25 cellular contexts compared by ENCODE assay signal in the genomic region with DNA sequence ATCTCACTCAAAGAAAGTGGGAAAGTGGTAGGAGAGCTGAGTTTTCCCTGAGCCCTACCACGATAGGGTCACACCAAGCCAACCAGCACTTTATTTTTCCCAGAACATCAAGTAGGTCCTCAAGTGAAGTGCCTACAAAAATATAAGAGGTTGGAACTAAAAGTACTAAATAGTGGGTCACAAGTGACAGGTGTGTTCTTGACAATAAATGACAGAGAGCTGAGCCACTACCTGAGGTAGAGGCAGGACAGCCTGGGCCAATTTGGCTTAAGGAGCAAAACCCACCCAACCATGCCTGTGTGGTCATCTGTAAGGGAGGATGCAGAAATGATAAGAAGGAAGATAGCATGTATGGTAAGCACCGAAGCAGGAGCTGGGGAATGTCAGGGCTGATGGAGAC.
"Had no signal": no experiment of that assay in that cellular context is flagged by ENCODE, and none has a peak within 500 bp of the region (broad histone marks: within the 10 kb centered on the region; RNA-seq: fewer than 3 reads in every experiment).

No MANE protein-coding gene starts in this region.

- H3K36me3 ChIP-seq: stomach, suprapubic skin, thoracic aorta, thyroid gland, tibial artery, tibial nerve, transverse colon, upper lobe of left lung, uterus, vagina had no signal

- H3K27me3 ChIP-seq: stomach, suprapubic skin, testis, thyroid gland, tibial artery, tibial nerve, transverse colon, upper lobe of left lung, uterus, vagina had no signal

- H3K4me1 ChIP-seq: stomach, suprapubic skin, testis, thyroid gland, tibial artery, tibial nerve, transverse colon, upper lobe of left lung, uterus, vagina had no signal

- H3K27ac ChIP-seq: stomach, suprapubic skin, testis, thoracic aorta, thyroid gland, tibial artery, tibial nerve, transverse colon, upper lobe of left lung, uterus, vagina had no signal

- H3K4me3 ChIP-seq: stomach, suprapubic skin, testis, thoracic aorta, thyroid gland, tibial artery, tibial nerve, transverse colon, upper lobe of left lung, uterus, vagina had no signal

- DNase-seq: stimulated activated CD4-positive, alpha-beta T cell treated with anti-CD3 and anti-CD28 coated beads, Interleukin-2, amount 100 ng/mL, for 48 hours; stimulated activated CD4-positive, alpha-beta T cell treated with anti-CD3 and anti-CD28 coated beads, Interleukin-4, amount 100 ng/mL, for 1 hour; stimulated activated CD4-positive, alpha-beta T cell treated with anti-CD3 and anti-CD28 coated beads, Interleukin-4, amount 100 ng/mL, for 24 hours; stimulated activated CD4-positive, alpha-beta T cell treated with anti-CD3 and anti-CD28 coated beads, Interleukin-4, amount 100 ng/mL, for 4 hours; stimulated activated CD8-positive, alpha-beta memory T cell treated with anti-CD3 and anti-CD28 coated beads, Interleukin-4, amount 100 ng/mL, for 48 hours; stimulated activated naive B cell treated with anti-CD40 and anti-IgM and Interleukin-4, amounts not matched to agents 10 μg/mL and 1 μg/mL and 100 μg/mL, for 72 hours; stimulated activated naive CD4-positive, alpha-beta T cell; stimulated activated naive CD4-positive, alpha-beta T cell treated with Interleukin-2 at 50 U/mL for 16 hours; stimulated activated naive CD8-positive, alpha-beta T cell treated with anti-CD3 and anti-CD28 coated beads, Interleukin-15, amount 100 ng/mL, for 72 hours; stimulated activated naive CD8-positive, alpha-beta T cell treated with anti-CD3 and anti-CD28 coated beads, Interleukin-15, Interleukin-2, amounts not matched to agents 100 U/mL and 50 U/mL, for 24 hours; stomach; substantia nigra; testis; thyroid gland; tibial artery; transverse colon; trophoblast cell; upper lobe of left lung; uterus had no signal

- H3K9me3 ChIP-seq: stomach, testis, thyroid gland, transverse colon, upper lobe of left lung, uterus, vagina had no signal

- ATAC-seq: stimulated activated effector memory CD8-positive, alpha-beta T cell treated with anti-CD3 and anti-CD28 coated beads, Interleukin-12 subunit alpha, Interleukin-12 subunit beta, amount 100 ng/mL, for 72 hours; stimulated activated memory B cell treated with anti-CD40 and anti-IgM and Interleukin-4, amounts not matched to agents 10 μg/mL and 1 μg/mL and 100 μg/mL, for 72 hours; stimulated activated naive B cell treated with anti-CD40 and anti-IgM and Interleukin-4, amounts not matched to agents 10 μg/mL and 1 μg/mL and 100 μg/mL, for 72 hours; stimulated activated naive CD8-positive, alpha-beta T cell treated with anti-CD3 and anti-CD28 coated beads, Interleukin-15, amount 100 ng/mL, for 72 hours; stimulated activated naive CD8-positive, alpha-beta T cell treated with anti-CD3 and anti-CD28 coated beads, Interleukin-15, Interleukin-2, amounts not matched to agents 100 U/mL and 50 U/mL, for 24 hours had no signal
